Comparison of ENCODE assay signal across 10 cellular contexts in the genomic region with DNA sequence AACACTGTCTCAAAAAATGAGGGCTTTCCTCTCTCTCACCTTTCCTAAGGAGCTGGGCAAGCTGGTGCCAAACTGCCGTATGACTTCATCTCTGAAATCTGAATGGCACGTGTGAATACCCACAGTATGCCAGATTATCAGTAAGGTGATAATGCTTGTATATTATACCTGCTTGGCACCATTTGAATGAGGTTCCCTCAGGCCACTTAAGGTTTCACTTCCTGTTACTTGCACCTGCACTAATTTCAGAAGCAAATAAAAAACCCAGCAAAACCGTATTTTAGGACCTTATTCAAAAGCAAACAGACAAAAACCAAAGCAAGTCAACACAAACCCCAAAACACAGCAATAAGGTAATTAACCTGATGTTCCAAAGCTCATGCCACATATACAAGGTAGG. TPM values are rescaled to one million over a fixed set of nuclear protein-coding genes. Genes with fewer than 3 reads are reported as not detected.
A peak's percentile ranks its signal among the peaks of the same experiment; 100 is the strongest.
DNase-seq lines count a peak whose midpoint lies in the region; ATAC-seq and TF ChIP-seq lines count a peak whose summit lies in the region.
"Had no signal": no experiment of that assay in that cellular context is flagged by ENCODE, and none has a peak within 500 bp of the region (broad histone marks: within the 10 kb centered on the region; RNA-seq: fewer than 3 reads in every experiment).

No MANE protein-coding gene starts in this region.

- H3K36me3 Mint-ChIP-seq in activated naive CD4-positive, alpha-beta T cell treated with anti-CD3 and anti-CD28 coated beads, Interleukin-2, amount 10 ng/mL, durations not matched to agents 7 days and 5 days, result peaks cover 1% of the 10 kb centered on the region
- no peaks in the 10 kb centered on the region for H3K36me3 Mint-ChIP-seq in natural killer cell

- peaks cover 18% of the 10 kb centered on the region for H3K4me1 Mint-ChIP-seq in activated naive CD4-positive, alpha-beta T cell treated with anti-CD3 and anti-CD28 coated beads, Interleukin-2, amount 10 ng/mL, durations not matched to agents 7 days and 5 days
- peaks cover 6 to 9% of the 10 kb centered on the region in 2 donors for H3K4me1 Mint-ChIP-seq in natural killer cell

- no peak overlapping the region for H3K27ac ChIP-seq in foreskin keratinocyte
- H3K27ac ChIP-seq: ovary had no signal

- no peaks in the 10 kb centered on the region for H3K27me3 Mint-ChIP-seq in activated naive CD4-positive, alpha-beta T cell treated with anti-CD3 and anti-CD28 coated beads, Interleukin-2, amount 10 ng/mL, durations not matched to agents 7 days and 5 days
- H3K27me3 Mint-ChIP-seq in natural killer cell (ENCODE audit: low read depth in 2 of 2), result no peaks in the 10 kb centered on the region

- no peaks in the 10 kb centered on the region for H3K4me1 ChIP-seq in foreskin keratinocyte

- CTCF ChIA-PET in activated naive CD4-positive, alpha-beta T cell treated with anti-CD3 and anti-CD28 coated beads, Interleukin-2, amount 10 ng/mL, durations not matched to agents 7 days and 5 days (lab: Charles Lee), result no interaction called here

- H3K27ac Mint-ChIP-seq in activated naive CD4-positive, alpha-beta T cell treated with anti-CD3 and anti-CD28 coated beads, Interleukin-2, amount 10 ng/mL, durations not matched to agents 7 days and 5 days, result no peak overlapping the region
- H3K27ac Mint-ChIP-seq in natural killer cell, result no peak overlapping the region

- DNase-seq in foreskin keratinocyte, result peak; percentile 21 to 37
- no peak for DNase-seq in activated naive CD4-positive, alpha-beta T cell treated with anti-CD3 and anti-CD28 coated beads, Interleukin-2, amount 10 ng/mL, durations not matched to agents 7 days and 5 days
- no peak for DNase-seq in natural killer cell
- DNase-seq in NCI-H510A (lab: John Stamatoyannopoulos, UW), result no peak
- DNase-seq in OCI-M1 (lab: John Stamatoyannopoulos, UW), result no peak
- DNase-seq: DND-41, ovary had no signal

- H3K27me3 ChIP-seq in foreskin keratinocyte, result no peaks in the 10 kb centered on the region
- H3K27me3 ChIP-seq: ovary had no signal

- no peak overlapping the region for H3K4me3 Mint-ChIP-seq in activated naive CD4-positive, alpha-beta T cell treated with anti-CD3 and anti-CD28 coated beads, Interleukin-2, amount 10 ng/mL, durations not matched to agents 7 days and 5 days
- H3K4me3 Mint-ChIP-seq in natural killer cell, result no peak overlapping the region

- intact Hi-C loops in natural killer cell (cut with micrococcal nuclease), result no loop called here

- peak; percentile 91 for ATAC-seq in GM18909 (IDR thresholded peaks at IDR 0.05; ENCODE audit: poor library complexity, unreplicated experiment)
- ATAC-seq in HG02588 (IDR thresholded peaks at IDR 0.05; ENCODE audit: unreplicated experiment), result peak; percentile 85
- peak; percentile 69 for ATAC-seq in HG03457 (IDR thresholded peaks at IDR 0.05; ENCODE audit: unreplicated experiment)
- ATAC-seq in foreskin keratinocyte, result peak; percentile 34
- ATAC-seq in natural killer cell, result no peak

- no peaks in the 10 kb centered on the region for H3K9me3 Mint-ChIP-seq in activated naive CD4-positive, alpha-beta T cell treated with anti-CD3 and anti-CD28 coated beads, Interleukin-2, amount 10 ng/mL, durations not matched to agents 7 days and 5 days
- no peaks in the 10 kb centered on the region for H3K9me3 Mint-ChIP-seq in natural killer cell

- no peak for TF ChIP-seq CTCF in foreskin keratinocyte (conservative IDR thresholded peaks at IDR 0.05)
- TF ChIP-seq CTCF in natural killer cell (IDR thresholded peaks at IDR 0.05), result no peak

RNA-seq across cellular contexts. Expression of a gene that starts 19.7 kb away (rescaled TPM):
- total RNA-seq in foreskin keratinocyte (45.5 and 46.6 TPM in 2 replicates), natural killer cell (100 to 1,000 TPM; 166 to 185 (median 166) TPM)
- polyA plus RNA-seq in foreskin keratinocyte, result 7.5 and 8.7 TPM in 2 replicates

Comparison
In these comparisons a context has a peak if more than half of its experiments do, and no peak if none do; other contexts are left out.
1. ATAC-seq: peak in GM18909 (single experiment), HG02588 (single experiment), HG03457 (single experiment) and foreskin keratinocyte (single experiment); none in natural killer cell (0 of 3).
2. DNase-seq: peak in foreskin keratinocyte (2 of 2); none in activated naive CD4-positive, alpha-beta T cell treated with anti-CD3 and anti-CD28 coated beads, Interleukin-2, amount 10 ng/mL, durations not matched to agents 7 days and 5 days (single experiment), natural killer cell (single experiment), NCI-H510A (single experiment) and OCI-M1 (single experiment).